1 cellular context compared by ENCODE assay signal in the genomic region with DNA sequence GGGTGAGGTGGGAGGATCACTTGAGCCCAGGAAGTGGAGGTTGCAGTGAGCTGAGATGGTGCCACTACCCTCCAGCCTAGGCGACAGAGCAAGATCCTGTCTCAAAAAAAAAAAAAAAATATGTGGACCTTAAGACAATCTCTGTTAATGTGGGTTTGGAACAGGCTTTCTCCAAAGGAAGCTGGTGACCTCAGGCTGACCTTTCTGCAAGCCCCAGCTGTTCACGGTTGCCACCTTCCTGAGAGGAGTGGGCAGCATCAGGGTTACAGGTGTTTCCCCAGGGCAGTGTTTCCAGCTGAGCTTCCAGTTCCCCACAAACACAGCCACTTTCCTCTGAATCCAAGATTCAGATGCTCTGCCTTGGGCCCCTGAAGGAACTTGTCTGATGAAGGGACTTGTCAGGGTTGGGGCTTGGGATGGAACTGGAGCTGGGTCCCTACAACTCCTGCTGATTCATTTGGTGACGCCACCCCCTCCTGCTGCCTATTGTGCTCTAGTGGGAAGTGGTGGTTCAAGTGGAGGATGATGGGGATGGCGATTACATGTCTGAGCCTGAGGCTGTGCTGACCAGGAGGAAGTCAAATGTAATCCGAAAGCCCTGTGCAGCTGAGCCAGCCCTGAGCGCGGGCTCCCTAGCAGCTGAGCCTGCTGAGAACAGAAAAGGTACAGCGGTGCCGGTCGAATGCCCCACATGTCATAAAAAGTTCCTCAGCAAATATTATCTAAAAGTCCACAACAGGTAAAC.
TF ChIP-seq lines count a peak whose summit lies in the region.

No MANE protein-coding gene starts in this region.

TF ChIP-seq in K562, 482 proteins besides CTCF, POLR2A, EP300 and RAD21 (continued from another document):
- no peak for TF ChIP-seq ZNF766 (CRISPR knock-in tag; conservative IDR thresholded peaks at IDR 0.05)
- peak; percentile 49; the same call in 1 of the 2 replicates for TF ChIP-seq MAFF (IDR thresholded peaks at IDR 0.05; ENCODE audit: low read length)
- TF ChIP-seq RHOXF2B (CRISPR knock-in tag; conservative IDR thresholded peaks at IDR 0.05): no peak
- TF ChIP-seq, protein P1, sequence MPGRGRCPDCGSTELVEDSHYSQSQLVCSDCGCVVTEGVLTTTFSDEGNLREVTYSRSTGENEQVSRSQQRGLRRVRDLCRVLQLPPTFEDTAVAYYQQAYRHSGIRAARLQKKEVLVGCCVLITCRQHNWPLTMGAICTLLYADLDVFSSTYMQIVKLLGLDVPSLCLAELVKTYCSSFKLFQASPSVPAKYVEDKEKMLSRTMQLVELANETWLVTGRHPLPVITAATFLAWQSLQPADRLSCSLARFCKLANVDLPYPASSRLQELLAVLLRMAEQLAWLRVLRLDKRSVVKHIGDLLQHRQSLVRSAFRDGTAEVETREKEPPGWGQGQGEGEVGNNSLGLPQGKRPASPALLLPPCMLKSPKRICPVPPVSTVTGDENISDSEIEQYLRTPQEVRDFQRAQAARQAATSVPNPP (IDR thresholded peaks at IDR 0.05; ENCODE audit: borderline replicate concordance, insufficient read depth, insufficient read length): no peak
- no peak for TF ChIP-seq CHCHD3 (CRISPR knock-in tag; IDR thresholded peaks at IDR 0.05)
- no peak for TF ChIP-seq CAMTA2 (CRISPR knock-in tag; conservative IDR thresholded peaks at IDR 0.05)
- no peak for TF ChIP-seq RBM15 (IDR thresholded peaks at IDR 0.05; ENCODE audit: insufficient read depth, low read length)
- TF ChIP-seq LCOR (CRISPR knock-in tag; IDR thresholded peaks at IDR 0.05): no peak
- TF ChIP-seq SMAD1 (IDR thresholded peaks at IDR 0.05; ENCODE audit: low read depth, low read length, partially characterized antibody): no peak
- TF ChIP-seq SETDB1 (IDR thresholded peaks at IDR 0.05; ENCODE audit: low read length): no peak
- TF ChIP-seq GATAD2A (IDR thresholded peaks at IDR 0.05): no peak
- no peak for TF ChIP-seq SRF (CRISPR knock-in tag; IDR thresholded peaks at IDR 0.05)
- no peak for TF ChIP-seq PYGO2 (tag; IDR thresholded peaks at IDR 0.05)
- 0 out of 2 replicates have a peak, but pooled peaks have one; percentile 13 for TF ChIP-seq KLF13 (tag; IDR thresholded peaks at IDR 0.05; ENCODE audit: borderline replicate concordance, low read depth)
- TF ChIP-seq SMARCE1 (IDR thresholded peaks at IDR 0.05): peak; percentile 28; the same call in 1 of the 2 replicates
